In the genomic region with DNA sequence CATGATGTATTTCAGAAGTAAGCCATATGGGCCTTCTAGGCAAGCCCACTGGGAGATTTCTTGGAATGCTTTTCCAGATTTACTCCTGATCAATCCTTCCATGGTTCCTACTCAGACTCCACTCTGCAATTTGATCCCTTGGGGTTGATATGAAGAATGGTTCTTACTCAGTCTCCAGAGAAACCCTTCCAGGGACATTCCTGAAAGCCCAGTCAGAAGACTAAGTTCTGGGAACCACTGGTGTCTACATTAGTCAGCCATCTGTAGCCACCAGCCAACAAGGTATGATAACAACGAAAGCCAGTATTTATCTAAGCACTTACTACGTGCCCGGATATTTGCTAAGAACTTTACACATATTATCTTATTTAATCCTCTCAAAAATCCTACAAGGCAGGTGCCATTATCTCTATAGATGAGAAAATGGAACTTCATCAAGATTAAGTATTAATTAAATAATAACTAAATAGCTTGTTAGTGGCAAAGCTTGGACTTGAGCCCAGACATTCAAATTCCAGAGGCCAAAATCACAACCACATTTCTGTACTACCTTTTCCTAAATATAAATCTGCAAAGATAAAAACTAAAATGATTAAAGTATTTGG, we compare ENCODE assay signal across 1 cellular context.
TF ChIP-seq lines count a peak whose summit lies in the region.

No MANE protein-coding gene starts in this region.

TF ChIP-seq in SK-N-SH, 30 proteins besides CTCF, POLR2A, EP300 and RAD21 (continued from another document):
- no peak for TF ChIP-seq EZH2phosphoT487 (IDR thresholded peaks at IDR 0.05; ENCODE audit: borderline replicate concordance, low read depth)
- TF ChIP-seq TCF12 (IDR thresholded peaks at IDR 0.05), result peak; percentile 90
- peak; percentile 61; the same call in 1 of the 2 replicates for TF ChIP-seq POLR2AphosphoS5 (IDR thresholded peaks at IDR 0.05; ENCODE audit: low read depth, low read length)
- TF ChIP-seq GATA2 (CRISPR knock-in tag; IDR thresholded peaks at IDR 0.05), result no peak
- TF ChIP-seq RFX5 (IDR thresholded peaks at IDR 0.05; ENCODE audit: low read length), result no peak
- TF ChIP-seq RXRA (IDR thresholded peaks at IDR 0.05; ENCODE audit: borderline replicate concordance, low read depth), result peak; percentile 41; the same call in 1 of the 2 replicates
- peak; percentile 87 for TF ChIP-seq TEAD4 (IDR thresholded peaks at IDR 0.05; ENCODE audit: borderline replicate concordance, insufficient read depth)
- TF ChIP-seq NRF1 (IDR thresholded peaks at IDR 0.05; ENCODE audit: low read depth, low read length), result no peak
- TF ChIP-seq, protein P1, sequence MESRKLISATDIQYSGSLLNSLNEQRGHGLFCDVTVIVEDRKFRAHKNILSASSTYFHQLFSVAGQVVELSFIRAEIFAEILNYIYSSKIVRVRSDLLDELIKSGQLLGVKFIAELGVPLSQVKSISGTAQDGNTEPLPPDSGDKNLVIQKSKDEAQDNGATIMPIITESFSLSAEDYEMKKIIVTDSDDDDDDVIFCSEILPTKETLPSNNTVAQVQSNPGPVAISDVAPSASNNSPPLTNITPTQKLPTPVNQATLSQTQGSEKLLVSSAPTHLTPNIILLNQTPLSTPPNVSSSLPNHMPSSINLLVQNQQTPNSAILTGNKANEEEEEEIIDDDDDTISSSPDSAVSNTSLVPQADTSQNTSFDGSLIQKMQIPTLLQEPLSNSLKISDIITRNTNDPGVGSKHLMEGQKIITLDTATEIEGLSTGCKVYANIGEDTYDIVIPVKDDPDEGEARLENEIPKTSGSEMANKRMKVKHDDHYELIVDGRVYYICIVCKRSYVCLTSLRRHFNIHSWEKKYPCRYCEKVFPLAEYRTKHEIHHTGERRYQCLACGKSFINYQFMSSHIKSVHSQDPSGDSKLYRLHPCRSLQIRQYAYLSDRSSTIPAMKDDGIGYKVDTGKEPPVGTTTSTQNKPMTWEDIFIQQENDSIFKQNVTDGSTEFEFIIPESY (IDR thresholded peaks at IDR 0.05; ENCODE audit: borderline replicate concordance, low read depth), result 0 out of 2 replicates have a peak, but pooled peaks have one; percentile 58
- no peak; the same call in 1 of the 2 replicates for TF ChIP-seq MEF2A (IDR thresholded peaks at IDR 0.05; ENCODE audit: borderline replicate concordance, low read depth)
- no peak for TF ChIP-seq USF1 (IDR thresholded peaks at IDR 0.05; ENCODE audit: borderline replicate concordance, low read depth)
- peak; percentile 90 for TF ChIP-seq NFIC (IDR thresholded peaks at IDR 0.05; ENCODE audit: borderline replicate concordance)
- no peak for TF ChIP-seq GABPA (IDR thresholded peaks at IDR 0.05; ENCODE audit: low read depth)
- peak; percentile 72 for TF ChIP-seq FOXM1 (IDR thresholded peaks at IDR 0.05; ENCODE audit: low read depth)
- TF ChIP-seq RCOR1 (IDR thresholded peaks at IDR 0.05; ENCODE audit: low read length), result no peak
- no peak for TF ChIP-seq CHD2 (IDR thresholded peaks at IDR 0.05; ENCODE audit: low read length, partially characterized antibody)
- TF ChIP-seq TAF1 (IDR thresholded peaks at IDR 0.05; ENCODE audit: borderline replicate concordance, low read depth, low read length), result no peak
- peak; percentile 94 for TF ChIP-seq FOSL2 (IDR thresholded peaks at IDR 0.05; ENCODE audit: borderline replicate concordance, low read depth)
- TF ChIP-seq JUND (IDR thresholded peaks at IDR 0.05), result peak; percentile 91
- TF ChIP-seq, protein P2, sequence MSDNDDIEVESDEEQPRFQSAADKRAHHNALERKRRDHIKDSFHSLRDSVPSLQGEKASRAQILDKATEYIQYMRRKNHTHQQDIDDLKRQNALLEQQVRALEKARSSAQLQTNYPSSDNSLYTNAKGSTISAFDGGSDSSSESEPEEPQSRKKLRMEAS (IDR thresholded peaks at IDR 0.05; ENCODE audit: low read depth), result peak; percentile 30; the same call in 1 of the 2 replicates
- no peak for TF ChIP-seq MXI1 (IDR thresholded peaks at IDR 0.05; ENCODE audit: low read depth, low read length)
- no peak for TF ChIP-seq SMC3 (IDR thresholded peaks at IDR 0.05; ENCODE audit: low read depth, low read length)
- peak; percentile 86 for TF ChIP-seq PBX3 (IDR thresholded peaks at IDR 0.05)
- TF ChIP-seq YY1 (IDR thresholded peaks at IDR 0.05; ENCODE audit: low read depth), result peak; percentile 47; the same call in 1 of the 2 replicates
TF ChIP-seq in SK-N-SH: peak in this region for 13.
